ENCODE assay signal across 22 cellular contexts in the genomic region with DNA sequence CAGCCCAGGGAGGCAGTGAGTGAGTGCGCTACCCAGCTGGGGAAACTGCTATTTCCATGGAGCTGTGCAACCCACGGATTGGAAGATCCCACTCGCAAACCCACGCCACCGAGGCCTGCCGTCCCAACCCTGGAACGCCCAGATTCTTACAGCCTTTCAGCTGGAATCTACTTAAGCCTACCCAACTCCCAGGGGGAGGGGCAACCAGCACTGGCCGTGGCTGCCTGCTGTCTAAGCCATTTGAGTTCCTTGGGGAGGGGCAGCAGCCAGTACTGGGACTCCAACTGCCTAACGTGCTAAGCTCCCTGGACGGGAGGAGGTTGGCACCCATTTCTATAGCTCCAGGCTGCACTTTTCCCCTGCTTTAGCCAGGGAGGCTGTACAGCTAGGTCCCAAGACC. TPM values are rescaled to one million over a fixed set of nuclear protein-coding genes. Genes with fewer than 3 reads are reported as not detected.
DNase-seq lines count a peak whose midpoint lies in the region; ATAC-seq and TF ChIP-seq lines count a peak whose summit lies in the region.
"Had no signal": no experiment of that assay in that cellular context is flagged by ENCODE, and none has a peak within 500 bp of the region (broad histone marks: within the 10 kb centered on the region; RNA-seq: fewer than 3 reads in every experiment).

No MANE protein-coding gene starts in this region.

- peak overlapping the region; percentile 64 for H3K27ac ChIP-seq in WERI-Rb-1
- H3K27ac ChIP-seq in neural progenitor cell = no peak overlapping the region
- H3K27ac ChIP-seq: 22Rv1, C4-2B had no signal

- H3K4me3 ChIP-seq in WERI-Rb-1 (ENCODE audit: low read depth, low read length) = no peak overlapping the region
- H3K4me3 ChIP-seq in neural progenitor cell = no peak overlapping the region
- H3K4me3 ChIP-seq: GM12878 had no signal

- ATAC-seq in GM18907 (IDR thresholded peaks at IDR 0.05; ENCODE audit: unreplicated experiment) = no peak
- no peak for ATAC-seq in HG02642 (IDR thresholded peaks at IDR 0.05; ENCODE audit: poor library complexity, unreplicated experiment)
- ATAC-seq: CD8-positive, alpha-beta T cell; GM12878 had no signal

- peaks cover 57% of the 10 kb centered on the region for H3K9me3 Mint-ChIP-seq in neural progenitor cell

- peaks cover 15% of the 10 kb centered on the region for H3F3A ChIP-seq in neural progenitor cell (ENCODE audit: low read depth)

- peaks cover 4% of the 10 kb centered on the region for H4K20me1 ChIP-seq in neural progenitor cell (ENCODE audit: low read depth)

- H3K4me3 Mint-ChIP-seq in neural progenitor cell = no peak overlapping the region
- H3K4me3 Mint-ChIP-seq: CD4-positive, CD25-positive, alpha-beta regulatory T cell; CD8-positive, alpha-beta T cell had no signal

- peaks cover 50% of the 10 kb centered on the region for H3K36me3 Mint-ChIP-seq in neural progenitor cell

- no peak overlapping the region for H3K9ac ChIP-seq in neural progenitor cell

- peaks cover 18% of the 10 kb centered on the region for H3K4me1 ChIP-seq in neural progenitor cell
- H3K4me1 ChIP-seq: BE2C, Caco-2 had no signal

- H2AFZ ChIP-seq in neural progenitor cell (replicated peaks) = no peak overlapping the region

- no peaks in the 10 kb centered on the region for H3K27me3 ChIP-seq in WERI-Rb-1 (ENCODE audit: insufficient read depth, low read depth, severe bottlenecking)
- H3K27me3 ChIP-seq in neural progenitor cell = no peaks in the 10 kb centered on the region
- H3K27me3 ChIP-seq: BE2C had no signal

- H3K27ac Mint-ChIP-seq in neural progenitor cell = no peak overlapping the region
- H3K27ac Mint-ChIP-seq: CD4-positive, CD25-positive, alpha-beta regulatory T cell; CD8-positive, alpha-beta T cell had no signal

- H3K4me1 Mint-ChIP-seq in neural progenitor cell = peaks cover 6% of the 10 kb centered on the region

- H3K4me2 ChIP-seq in neural progenitor cell = peak overlapping the region; percentile 27

- H3K36me3 ChIP-seq in WERI-Rb-1 = peaks cover 9% of the 10 kb centered on the region
- H3K36me3 ChIP-seq in neural progenitor cell = peaks cover 5% of the 10 kb centered on the region

- peaks cover 37% of the 10 kb centered on the region for H3K79me2 ChIP-seq in neural progenitor cell (ENCODE audit: low read depth)

- DNase-seq in NCI-H82 (lab: John Stamatoyannopoulos, UW) (peak; percentile 35), NCI-H82 treated with DMSO at 0.1 percent for 48 hours (lab: John Stamatoyannopoulos, UW; ENCODE audit: unreplicated experiment) (no peak), WERI-Rb-1 (peak; percentile 94), neural progenitor cell (ENCODE audit: low spot score) (peak; percentile 71), DMS 273 treated with DMSO at 0.1 percent for 48 hours (lab: John Stamatoyannopoulos, UW) (no peak)
- DNase-seq: ACHN; AML-193; BE2C; Caco-2; CD4-positive, CD25-positive, alpha-beta regulatory T cell; CD8-positive, alpha-beta T cell; DMS79; EL; GDM1; GOT3; H7; HCEC 1CT had no signal

- TF ChIP-seq CTCF in WERI-Rb-1 (IDR thresholded peaks at IDR 0.05; ENCODE audit: low read depth, low read length) (no peak), neural progenitor cell (IDR thresholded peaks at IDR 0.05) (no peak)

- H3K9me3 ChIP-seq in WERI-Rb-1 (ENCODE audit: severe bottlenecking) = peaks cover 2% of the 10 kb centered on the region
- H3K9me3 ChIP-seq in neural progenitor cell (ENCODE audit: low read depth) = peaks cover 16% of the 10 kb centered on the region

- H3K27me3 Mint-ChIP-seq in neural progenitor cell (ENCODE audit: insufficient read depth, low read depth) = peaks cover 2% of the 10 kb centered on the region

RNA-seq across cellular contexts. Expression of a gene that starts 27.1 kb away (rescaled TPM):
- 23.2 and 28.1 TPM in 2 replicates for total RNA-seq in neural progenitor cell (ENCODE audit: low replicate concordance)

RNA-seq across cellular contexts. Expression of a gene that starts 40.6 kb away (rescaled TPM):
- 94.3 and 129 TPM in 2 replicates for total RNA-seq in neural progenitor cell (ENCODE audit: low replicate concordance)

RNA-seq across cellular contexts. Expression of a gene that starts 52.6 kb away (rescaled TPM):
- total RNA-seq in neural progenitor cell (ENCODE audit: low replicate concordance) = 22.1 and 38.4 TPM in 2 replicates

Comparison
In these comparisons a context has a peak if more than half of its experiments do, and no peak if none do; other contexts are left out.
1. DNase-seq: peak in NCI-H82 (single experiment), WERI-Rb-1 (single experiment) and neural progenitor cell (single experiment); none in NCI-H82 treated with DMSO at 0.1 percent for 48 hours (single experiment) and DMS 273 treated with DMSO at 0.1 percent for 48 hours (single experiment).